Comparison of ENCODE assay signal across 1 cellular context in genomic region chr11:73307323-73308002, GRCh38.
TF ChIP-seq lines count a peak whose summit lies in the region.

No MANE protein-coding gene starts in this region.

TF ChIP-seq in HepG2, 621 proteins besides CTCF, POLR2A, EP300 and RAD21 (continues in another document):
- TF ChIP-seq ZBTB14 (CRISPR knock-in tag; IDR thresholded peaks at IDR 0.05) = no peak; the same call in 1 of the 2 replicates
- TF ChIP-seq ZBTB20 (CRISPR knock-in tag; IDR thresholded peaks at IDR 0.05; ENCODE audit: borderline replicate concordance, low read depth) = peak; percentile 28; the same call in 1 of the 2 replicates
- TF ChIP-seq HNRNPK (IDR thresholded peaks at IDR 0.05; ENCODE audit: low read depth, low read length, poor library complexity, severe bottlenecking) = peak; percentile 84
- no peak for TF ChIP-seq DNMT3B (CRISPR knock-in tag; conservative IDR thresholded peaks at IDR 0.05)
- TF ChIP-seq ARID5B (CRISPR knock-in tag; IDR thresholded peaks at IDR 0.05) = peak; percentile 19
- no peak for TF ChIP-seq NR1H2 (CRISPR knock-in tag; IDR thresholded peaks at IDR 0.05; ENCODE audit: borderline replicate concordance, low read depth)
- no peak for TF ChIP-seq SMYD3 (CRISPR knock-in tag; IDR thresholded peaks at IDR 0.05)
- no peak for TF ChIP-seq TCF12 (IDR thresholded peaks at IDR 0.05)
- peak; percentile 72; the same call in 1 of the 2 replicates for TF ChIP-seq TCF12 (CRISPR knock-in tag; IDR thresholded peaks at IDR 0.05)
- no peak for TF ChIP-seq NFYB (CRISPR knock-in tag; IDR thresholded peaks at IDR 0.05)
- TF ChIP-seq MYC (CRISPR knock-in tag; IDR thresholded peaks at IDR 0.05; ENCODE audit: borderline replicate concordance) = peak; percentile 71; the same call in 1 of the 2 replicates
- TF ChIP-seq ZNF383 (CRISPR knock-in tag; IDR thresholded peaks at IDR 0.05; ENCODE audit: borderline replicate concordance) = no peak
- peak; percentile 36 for TF ChIP-seq FOSL2 (CRISPR knock-in tag; IDR thresholded peaks at IDR 0.05)
- no peak for TF ChIP-seq CSRNP2 (CRISPR knock-in tag; conservative IDR thresholded peaks at IDR 0.05; ENCODE audit: low read depth)
- 0 out of 2 replicates have a peak, but pooled peaks have one; percentile 9 for TF ChIP-seq POGK (CRISPR knock-in tag; conservative IDR thresholded peaks at IDR 0.05)
- TF ChIP-seq ESRRA (CRISPR knock-in tag; IDR thresholded peaks at IDR 0.05; ENCODE audit: low read depth) = 0 out of 2 replicates have a peak, but pooled peaks have one; percentile 37
- TF ChIP-seq CBX1 (IDR thresholded peaks at IDR 0.05; ENCODE audit: low read depth) = no peak
- no peak; the same call in 1 of the 2 replicates for TF ChIP-seq KLF15 (CRISPR knock-in tag; IDR thresholded peaks at IDR 0.05; ENCODE audit: borderline replicate concordance)
- peak; percentile 89 for TF ChIP-seq SAP130 (CRISPR knock-in tag; IDR thresholded peaks at IDR 0.05; ENCODE audit: low read depth)
- peak; percentile 51; the same call in 1 of the 2 replicates for TF ChIP-seq ZFY (CRISPR knock-in tag; IDR thresholded peaks at IDR 0.05)
- no peak for TF ChIP-seq ZNF101 (CRISPR knock-in tag; IDR thresholded peaks at IDR 0.05; ENCODE audit: borderline replicate concordance, low read depth)
- TF ChIP-seq TFDP2 (CRISPR knock-in tag; IDR thresholded peaks at IDR 0.05) = no peak; the same call in 1 of the 2 replicates
- TF ChIP-seq, protein P1, sequence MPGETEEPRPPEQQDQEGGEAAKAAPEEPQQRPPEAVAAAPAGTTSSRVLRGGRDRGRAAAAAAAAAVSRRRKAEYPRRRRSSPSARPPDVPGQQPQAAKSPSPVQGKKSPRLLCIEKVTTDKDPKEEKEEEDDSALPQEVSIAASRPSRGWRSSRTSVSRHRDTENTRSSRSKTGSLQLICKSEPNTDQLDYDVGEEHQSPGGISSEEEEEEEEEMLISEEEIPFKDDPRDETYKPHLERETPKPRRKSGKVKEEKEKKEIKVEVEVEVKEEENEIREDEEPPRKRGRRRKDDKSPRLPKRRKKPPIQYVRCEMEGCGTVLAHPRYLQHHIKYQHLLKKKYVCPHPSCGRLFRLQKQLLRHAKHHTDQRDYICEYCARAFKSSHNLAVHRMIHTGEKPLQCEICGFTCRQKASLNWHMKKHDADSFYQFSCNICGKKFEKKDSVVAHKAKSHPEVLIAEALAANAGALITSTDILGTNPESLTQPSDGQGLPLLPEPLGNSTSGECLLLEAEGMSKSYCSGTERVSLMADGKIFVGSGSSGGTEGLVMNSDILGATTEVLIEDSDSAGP (CRISPR knock-in tag; IDR thresholded peaks at IDR 0.05; ENCODE audit: borderline replicate concordance) = peak; percentile 41
- TF ChIP-seq ZNF574 (CRISPR knock-in tag; IDR thresholded peaks at IDR 0.05) = peak; percentile 84; the same call in 1 of the 2 replicates
- TF ChIP-seq ZMAT5 (CRISPR knock-in tag; IDR thresholded peaks at IDR 0.05; ENCODE audit: borderline replicate concordance, low read depth) = no peak
- no peak for TF ChIP-seq ZNF274 (CRISPR knock-in tag; IDR thresholded peaks at IDR 0.05)
- peak; percentile 44; the same call in 1 of the 2 replicates for TF ChIP-seq ZNF543 (CRISPR knock-in tag; IDR thresholded peaks at IDR 0.05)
- no peak for TF ChIP-seq MYNN (CRISPR knock-in tag; IDR thresholded peaks at IDR 0.05; ENCODE audit: low read depth)
- no peak for TF ChIP-seq ZNF841 (CRISPR knock-in tag; IDR thresholded peaks at IDR 0.05; ENCODE audit: borderline replicate concordance)
- TF ChIP-seq ZSCAN20 (CRISPR knock-in tag; IDR thresholded peaks at IDR 0.05; ENCODE audit: borderline replicate concordance) = no peak
- 0 out of 2 replicates have a peak, but pooled peaks have one; percentile 2 for TF ChIP-seq KDM5B (CRISPR knock-in tag; IDR thresholded peaks at IDR 0.05; ENCODE audit: borderline replicate concordance)
- TF ChIP-seq XRCC5 (optimal IDR thresholded peaks at IDR 0.05; ENCODE audit: low read length) = no peak
- TF ChIP-seq ZGPAT (CRISPR knock-in tag; IDR thresholded peaks at IDR 0.05) = no peak
- no peak; the same call in 1 of the 2 replicates for TF ChIP-seq ZMAT3 (CRISPR knock-in tag; conservative IDR thresholded peaks at IDR 0.05)
- TF ChIP-seq ZNF20 (CRISPR knock-in tag; IDR thresholded peaks at IDR 0.05) = no peak
- no peak; the same call in 1 of the 2 replicates for TF ChIP-seq ZNF430 (CRISPR knock-in tag; IDR thresholded peaks at IDR 0.05)
- no peak for TF ChIP-seq SIX1 (CRISPR knock-in tag; IDR thresholded peaks at IDR 0.05; ENCODE audit: borderline replicate concordance)
- TF ChIP-seq GATAD1 (CRISPR knock-in tag; IDR thresholded peaks at IDR 0.05) = 0 out of 2 replicates have a peak, but pooled peaks have one; percentile 9
- TF ChIP-seq ZBTB3 (CRISPR knock-in tag; IDR thresholded peaks at IDR 0.05; ENCODE audit: borderline replicate concordance, low read depth) = peak; percentile 28; the same call in 1 of the 2 replicates
- TF ChIP-seq ZNF232 (CRISPR knock-in tag; IDR thresholded peaks at IDR 0.05; ENCODE audit: borderline replicate concordance) = no peak
- TF ChIP-seq ARID2 (CRISPR knock-in tag; IDR thresholded peaks at IDR 0.05; ENCODE audit: borderline replicate concordance) = 0 out of 2 replicates have a peak, but pooled peaks have one; percentile 1
